In the genomic region with DNA sequence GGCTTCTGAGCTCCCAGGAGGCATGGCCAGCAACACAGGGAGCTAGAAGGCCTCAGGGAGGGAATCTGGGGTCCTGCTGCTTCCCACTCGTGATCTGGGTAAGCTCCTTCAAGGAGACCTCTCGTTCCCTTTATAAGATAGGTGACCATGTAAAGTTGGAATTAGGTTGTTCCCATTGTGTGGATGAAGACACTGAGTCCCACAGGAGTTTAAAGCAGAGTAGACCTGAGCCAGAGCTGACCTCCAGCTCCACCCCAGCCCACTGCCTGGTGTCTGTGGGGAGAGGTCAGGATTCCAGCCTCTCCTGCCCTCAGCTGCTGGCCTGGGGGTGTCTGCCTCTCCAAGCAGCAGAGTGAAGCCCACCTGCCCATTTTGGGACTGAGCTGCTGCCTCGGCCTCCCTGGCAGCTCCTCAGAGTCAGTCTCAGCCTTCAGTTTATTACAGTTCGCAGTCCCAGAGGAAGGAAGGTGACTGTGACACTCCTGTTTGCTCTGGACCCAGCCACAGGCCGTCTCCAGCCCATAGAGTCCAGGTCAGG, we compare ENCODE assay signal across 27 cellular contexts.
"Had no signal": no experiment of that assay in that cellular context is flagged by ENCODE, and none has a peak within 500 bp of the region (broad histone marks: within the 10 kb centered on the region; RNA-seq: fewer than 3 reads in every experiment).

No MANE protein-coding gene starts in this region.

- H2AFZ ChIP-seq: parathyroid adenoma had no signal

- H3K27me3 ChIP-seq: brain microvascular endothelial cell, esophagus muscularis mucosa, foreskin keratinocyte, heart right ventricle, left lung, suprapubic skin, tibial artery, upper lobe of right lung had no signal

- H3K27me3 Mint-ChIP-seq: activated CD4-positive, alpha-beta T cell treated with anti-CD3 and anti-CD28 coated beads for 36 hours; activated CD8-positive, alpha-beta memory T cell treated with anti-CD3 and anti-CD28 coated beads, Interleukin-2, amount 10 ng/mL, durations not matched to agents 7 days and 5 days; activated naive CD8-positive, alpha-beta T cell treated with anti-CD3 and anti-CD28 coated beads for 36 hours; naive thymus-derived CD8-positive, alpha-beta T cell; stimulated activated memory B cell treated with anti-CD40 and anti-IgM and Interleukin-4, amounts not matched to agents 10 μg/mL and 1 μg/mL and 100 μg/mL, for 72 hours had no signal

- H3K4me3 Mint-ChIP-seq: activated CD4-positive, alpha-beta T cell treated with anti-CD3 and anti-CD28 coated beads for 36 hours; activated CD8-positive, alpha-beta memory T cell treated with anti-CD3 and anti-CD28 coated beads, Interleukin-2, amount 10 ng/mL, durations not matched to agents 7 days and 5 days; activated CD8-positive, alpha-beta T cell treated with anti-CD3 and anti-CD28 coated beads, Interleukin-2, amount 10 ng/mL, durations not matched to agents 7 days and 5 days; activated naive CD8-positive, alpha-beta T cell treated with anti-CD3 and anti-CD28 coated beads for 36 hours; endodermal cell; naive thymus-derived CD8-positive, alpha-beta T cell; neural crest cell; stimulated activated memory B cell treated with anti-CD40 and anti-IgM and Interleukin-4, amounts not matched to agents 10 μg/mL and 1 μg/mL and 100 μg/mL, for 72 hours had no signal

- H3K9me3 ChIP-seq: esophagus muscularis mucosa, heart right ventricle, left lung, lower lobe of right lung, suprapubic skin, tibial artery, upper lobe of right lung had no signal

- H3K4me1 ChIP-seq: foreskin keratinocyte, parathyroid adenoma, upper lobe of right lung had no signal

- H3K9me3 Mint-ChIP-seq: activated naive CD8-positive, alpha-beta T cell treated with anti-CD3 and anti-CD28 coated beads for 36 hours; activated T-helper 2 cell treated with anti-CD3 and anti-CD28 coated beads, Interferon-gamma antibody, Interleukin-2, Interleukin-4, amounts not matched to agents 10 μg/mL and 5 μg/mL and 100 μg/mL, durations not matched to agents 14 hours and 24 hours and 36 hours; endodermal cell; naive thymus-derived CD8-positive, alpha-beta T cell; neural crest cell; stimulated activated memory B cell treated with anti-CD40 and anti-IgM and Interleukin-4, amounts not matched to agents 10 μg/mL and 1 μg/mL and 100 μg/mL, for 72 hours had no signal

- H3K27ac ChIP-seq: brain microvascular endothelial cell, esophagus muscularis mucosa, foreskin keratinocyte, left lung, lower lobe of right lung, parathyroid adenoma, suprapubic skin, tibial artery, upper lobe of right lung had no signal

- H3K4me3 ChIP-seq: esophagus muscularis mucosa, heart right ventricle, left lung, lower lobe of right lung, suprapubic skin, tibial artery, upper lobe of right lung had no signal

- DNase-seq: activated CD4-positive, alpha-beta T cell treated with anti-CD3 and anti-CD28 coated beads for 36 hours; activated CD4-positive, CD25-positive, alpha-beta regulatory T cell; activated CD8-positive, alpha-beta memory T cell treated with anti-CD3 and anti-CD28 coated beads, Interleukin-2, amount 10 ng/mL, durations not matched to agents 7 days and 5 days; activated CD8-positive, alpha-beta T cell treated with anti-CD3 and anti-CD28 coated beads, Interleukin-2, amount 10 ng/mL, durations not matched to agents 7 days and 5 days; activated naive CD4-positive, alpha-beta T cell treated with Interleukin-2 at 50 U/mL for 16 hours; activated naive CD8-positive, alpha-beta T cell treated with anti-CD3 and anti-CD28 coated beads for 36 hours; activated T-cell treated with anti-CD3 and anti-CD28 coated beads, Interleukin-2, amount 50 U/mL, for 48 hours; brain microvascular endothelial cell; endodermal cell; foreskin keratinocyte; heart right ventricle; left lung; lower lobe of right lung; mesenchymal stem cell; naive thymus-derived CD8-positive, alpha-beta T cell; stimulated activated CD4-positive, alpha-beta T cell treated with anti-CD3 and anti-CD28 coated beads, Interleukin-12 subunit alpha, Interleukin-12 subunit beta, amount 100 ng/mL, for 4 hours; stimulated activated CD4-positive, alpha-beta T cell treated with anti-CD3 and anti-CD28 coated beads, Interleukin-4, amount 100 ng/mL, for 1 hour; T-helper 1 cell; tibial artery; upper lobe of right lung had no signal

- H3K9ac ChIP-seq: parathyroid adenoma had no signal

- H3K27ac Mint-ChIP-seq: activated CD4-positive, alpha-beta T cell treated with anti-CD3 and anti-CD28 coated beads for 36 hours; activated naive CD8-positive, alpha-beta T cell treated with anti-CD3 and anti-CD28 coated beads for 36 hours; endodermal cell; stimulated activated memory B cell treated with anti-CD40 and anti-IgM and Interleukin-4, amounts not matched to agents 10 μg/mL and 1 μg/mL and 100 μg/mL, for 72 hours had no signal

- ATAC-seq: activated CD4-positive, alpha-beta T cell treated with anti-CD3 and anti-CD28 coated beads for 36 hours; activated CD8-positive, alpha-beta memory T cell treated with anti-CD3 and anti-CD28 coated beads, Interleukin-2, amount 10 ng/mL, durations not matched to agents 7 days and 5 days; activated CD8-positive, alpha-beta T cell treated with anti-CD3 and anti-CD28 coated beads, Interleukin-2, amount 10 ng/mL, durations not matched to agents 7 days and 5 days; foreskin keratinocyte; heart right ventricle; left lung; lower lobe of right lung; naive thymus-derived CD8-positive, alpha-beta T cell; right cardiac atrium; stimulated activated memory B cell treated with anti-CD40 and anti-IgM and Interleukin-4, amounts not matched to agents 10 μg/mL and 1 μg/mL and 100 μg/mL, for 72 hours; upper lobe of right lung had no signal

- H3K4me1 Mint-ChIP-seq: endodermal cell had no signal
